ENCODE assay signal across 12 cellular contexts in genomic region chr10:117240730-117241529, GRCh38. TPM values are rescaled to one million over a fixed set of nuclear protein-coding genes. Genes with fewer than 3 reads are reported as not detected.
DNase-seq lines count a peak whose midpoint lies in the region; ATAC-seq and TF ChIP-seq lines count a peak whose summit lies in the region.
"Had no signal": no experiment of that assay in that cellular context is flagged by ENCODE, and none has a peak within 500 bp of the region (broad histone marks: within the 10 kb centered on the region; RNA-seq: fewer than 3 reads in every experiment).

Gene SLC18A2 (plus strand): TSS chr10:117241114. CDS start chr10:117241694, 580 bp downstream.

- H3K4me1 Mint-ChIP-seq in T-helper 2 cell treated with Interferon-gamma antibody and Interleukin-4, amounts not matched to agents 5 μg/mL and 100 μg/mL, for 36 hours (ENCODE audit: low read depth), result peaks cover 2% of the 10 kb centered on the region
- peaks cover 2 to 5% of the 10 kb centered on the region in 2 donors for H3K4me1 Mint-ChIP-seq in immature natural killer cell

- no peaks in the 10 kb centered on the region for H3K36me3 ChIP-seq in WERI-Rb-1
- H3K36me3 ChIP-seq: tibial artery had no signal

- peak within 1 kb of the TSS; percentile 56 for H3K4me3 Mint-ChIP-seq in T-helper 2 cell treated with Interferon-gamma antibody and Interleukin-4, amounts not matched to agents 5 μg/mL and 100 μg/mL, for 36 hours
- peak within 1 kb of the TSS in 3 of 5 donors; percentile 15 to 62 (median 53) for H3K4me3 Mint-ChIP-seq in immature natural killer cell

- in situ Hi-C loops in KBM-7 (cut with MboI; ENCODE audit: low pct_unique_long_range_greater_than_20kb, low sequenced_read_pairs), result no loop called here

- no peaks in the 10 kb centered on the region for H3K9me3 Mint-ChIP-seq in T-helper 2 cell treated with Interferon-gamma antibody and Interleukin-4, amounts not matched to agents 5 μg/mL and 100 μg/mL, for 36 hours
- H3K9me3 Mint-ChIP-seq in immature natural killer cell, result peaks cover 0 to 2% (median 0%) of the 10 kb centered on the region in 6 donors

- H3K27ac Mint-ChIP-seq in T-helper 2 cell treated with Interferon-gamma antibody and Interleukin-4, amounts not matched to agents 5 μg/mL and 100 μg/mL, for 36 hours, result no peak within 1 kb of the TSS
- no peak within 1 kb of the TSS for H3K27ac Mint-ChIP-seq in immature natural killer cell

- peaks cover 51% of the 10 kb centered on the region for H3K27me3 Mint-ChIP-seq in T-helper 2 cell treated with Interferon-gamma antibody and Interleukin-4, amounts not matched to agents 5 μg/mL and 100 μg/mL, for 36 hours (ENCODE audit: low read depth)
- H3K27me3 Mint-ChIP-seq in immature natural killer cell (ENCODE audit: low read depth in 3 of 3), result peaks cover 5 to 13% (median 12%) of the 10 kb centered on the region in 3 donors

- DNase-seq in T-helper 2 cell treated with Interferon-gamma antibody and Interleukin-4, amounts not matched to agents 5 μg/mL and 100 μg/mL, for 36 hours (ENCODE audit: low spot score), result no peak
- DNase-seq in T-helper 2 cell (no peak), WERI-Rb-1 (no peak), immature natural killer cell (no peak), KBM-7 (no peak)
- no peak for DNase-seq in stimulated activated CD4-positive, alpha-beta T cell treated with anti-CD3 and anti-CD28 coated beads, Interleukin-15, amount 100 ng/mL, for 24 hours
- DNase-seq: activated CD4-positive, alpha-beta T cell treated with anti-CD3 and anti-CD28 coated beads, Interleukin-2, amount 50 U/mL, for 4 hours; hypothalamus had no signal

- no peaks in the 10 kb centered on the region for H3K9me3 ChIP-seq in WERI-Rb-1 (ENCODE audit: severe bottlenecking)
- H3K9me3 ChIP-seq: tibial artery had no signal

- H3K27ac ChIP-seq in WERI-Rb-1 (no peak within 1 kb of the TSS), skin epidermis (peak within 1 kb of the TSS in 2 of 21 experiments; percentile 11 to 30)
- H3K27ac ChIP-seq: HL-60, tibial artery had no signal

- H3K36me3 Mint-ChIP-seq in T-helper 2 cell treated with Interferon-gamma antibody and Interleukin-4, amounts not matched to agents 5 μg/mL and 100 μg/mL, for 36 hours (ENCODE audit: low read depth), result no peaks in the 10 kb centered on the region
- peaks cover 0 to 3% (median 0%) of the 10 kb centered on the region in 3 donors for H3K36me3 Mint-ChIP-seq in immature natural killer cell

- H3K27me3 ChIP-seq in WERI-Rb-1 (ENCODE audit: insufficient read depth, low read depth, severe bottlenecking), result peaks cover 73% of the 10 kb centered on the region

- ATAC-seq in HG03108 (IDR thresholded peaks at IDR 0.05; ENCODE audit: unreplicated experiment), result no peak

- peak within 1 kb of the TSS; percentile 25 for H3K4me3 ChIP-seq in WERI-Rb-1 (ENCODE audit: low read depth, low read length)
- H3K4me3 ChIP-seq in skin epidermis, result peak within 1 kb of the TSS; percentile 9 to 31 (median 16)
- H3K4me3 ChIP-seq: tibial artery had no signal

- no peak for TF ChIP-seq CTCF in WERI-Rb-1 (IDR thresholded peaks at IDR 0.05; ENCODE audit: low read depth, low read length)

RNA-seq across cellular contexts. Expression of gene SLC18A2, which starts in this region (rescaled TPM):
- under 1 TPM in 1 of 3 donors, not detected in 2; 0.41 TPM for polyA plus RNA-seq in immature natural killer cell
